In the genomic region with DNA sequence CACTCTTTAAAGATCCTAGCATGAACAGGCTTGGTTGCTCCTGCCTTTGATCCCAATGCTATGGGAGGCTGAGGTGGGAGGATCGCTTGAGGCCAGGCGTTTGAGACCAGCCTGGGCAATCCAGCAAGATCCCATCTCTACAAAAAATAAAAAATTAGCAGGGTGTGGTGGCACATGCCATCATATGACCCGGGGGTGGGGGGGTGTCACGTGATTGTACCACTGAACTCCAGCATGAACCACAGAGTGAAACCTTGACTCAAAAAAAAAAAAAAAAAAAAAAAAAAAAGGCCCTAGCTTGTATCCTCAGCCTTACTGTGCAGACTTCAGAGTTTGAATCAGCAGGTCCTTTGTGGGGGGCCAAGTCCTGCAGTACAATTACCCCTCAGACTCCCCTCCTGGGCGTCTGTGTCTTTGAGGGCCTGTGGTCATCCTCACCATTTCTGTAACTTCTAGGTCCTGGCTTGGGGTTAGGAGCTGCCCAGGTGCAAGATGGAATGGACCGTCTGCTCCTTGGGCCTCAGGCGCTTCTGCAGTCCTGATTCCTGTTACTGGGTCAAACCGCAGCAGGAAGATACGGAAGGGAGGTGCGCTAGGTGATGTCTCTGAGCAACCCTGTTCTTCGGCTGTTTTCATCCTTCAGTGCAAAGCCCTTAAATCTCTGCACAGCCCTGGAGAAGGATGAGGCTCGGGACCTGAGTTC, we compare ENCODE assay signal across 20 cellular contexts.
A peak's percentile ranks its signal among the peaks of the same experiment; 100 is the strongest.
DNase-seq lines count a peak whose midpoint lies in the region; ATAC-seq and TF ChIP-seq lines count a peak whose summit lies in the region.
"Had no signal": no experiment of that assay in that cellular context is flagged by ENCODE, and none has a peak within 500 bp of the region (broad histone marks: within the 10 kb centered on the region; RNA-seq: fewer than 3 reads in every experiment).

No MANE protein-coding gene starts in this region.

- H3K4me3 Mint-ChIP-seq in brain, result no peak overlapping the region
- H3K4me3 Mint-ChIP-seq in CD14-positive monocyte, result no peak overlapping the region
- no peak overlapping the region for H3K4me3 Mint-ChIP-seq in H9
- H3K4me3 Mint-ChIP-seq in T-cell, result no peak overlapping the region
- H3K4me3 Mint-ChIP-seq: B cell; CD4-positive, alpha-beta T cell; GM23338 had no signal

- H3K4me1 Mint-ChIP-seq in brain (peaks cover 96% of the 10 kb centered on the region), CD14-positive monocyte (peaks cover 20% of the 10 kb centered on the region), H9 (peaks cover 44 to 60% of the 10 kb centered on the region in 2 experiments), T-cell (no peaks in the 10 kb centered on the region)
- H3K4me1 Mint-ChIP-seq: B cell had no signal

- H3K14ac ChIP-seq in H9 (ENCODE audit: insufficient read depth, low read length), result no peak overlapping the region; the same call in 1 of the 2 replicates

- no peaks in the 10 kb centered on the region for H3K36me3 ChIP-seq in osteoblast (ENCODE audit: insufficient read depth, low read length)
- H3K36me3 ChIP-seq: Peyer's patch had no signal

- H3K18ac ChIP-seq in H9 (ENCODE audit: insufficient read length, low read depth, low read length), result no peak overlapping the region

- H3K27ac ChIP-seq in osteoblast (ENCODE audit: low read depth, low read length), result no peak overlapping the region
- H3K27ac ChIP-seq in H9 (ENCODE audit: insufficient read length, low read depth, low read length), result no peak overlapping the region
- H3K27ac ChIP-seq: Peyer's patch, SK-N-MC had no signal

- no peaks in the 10 kb centered on the region for H3K79me1 ChIP-seq in H9 (ENCODE audit: insufficient read depth, low read depth, low read length, poor library complexity, severe bottlenecking)

- H2BK12ac ChIP-seq in H9 (ENCODE audit: insufficient read length, low read depth, low read length), result no peak overlapping the region

- H4K20me1 ChIP-seq in osteoblast (ENCODE audit: insufficient read depth, low read length), result peaks cover 7% of the 10 kb centered on the region
- no peaks in the 10 kb centered on the region for H4K20me1 ChIP-seq in H9 (ENCODE audit: control insufficient read depth, insufficient read depth, insufficient read length)

- H3K79me2 ChIP-seq in osteoblast (ENCODE audit: insufficient read depth, low read length) (no peaks in the 10 kb centered on the region), H9 (ENCODE audit: insufficient read depth, low read length) (peaks cover 2% of the 10 kb centered on the region; the same call in 1 of the 2 replicates)

- no peaks in the 10 kb centered on the region for H3K27me3 Mint-ChIP-seq in brain
- H3K27me3 Mint-ChIP-seq in CD14-positive monocyte (ENCODE audit: low read depth in 3 of 3), result peaks cover 5 to 7% (median 6%) of the 10 kb centered on the region in 3 donors
- H3K27me3 Mint-ChIP-seq in H9 (ENCODE audit: low read depth), result no peaks in the 10 kb centered on the region
- peaks cover 0 to 8% of the 10 kb centered on the region in 2 donors for H3K27me3 Mint-ChIP-seq in T-cell
- H3K27me3 Mint-ChIP-seq: B cell had no signal

- H2AFZ ChIP-seq in osteoblast (ENCODE audit: low read length), result no peak overlapping the region
- no peak overlapping the region for H2AFZ ChIP-seq in H9 (ENCODE audit: low read length)
- H2AFZ ChIP-seq: GM23338 had no signal

- H3K4me2 ChIP-seq in osteoblast (ENCODE audit: insufficient read depth, low read length) (no peak overlapping the region), H9 (ENCODE audit: insufficient read depth, insufficient read length, low read length) (no peak overlapping the region)
- H3K4me2 ChIP-seq: GM23338 had no signal

- H3K27ac Mint-ChIP-seq in brain (peak overlapping the region in 3 of 5 experiments; percentile 71 to 87 (median 83)), CD14-positive monocyte (peak overlapping the region in 1 of 7 donors; percentile 31), H9 (no peak overlapping the region), T-cell (no peak overlapping the region)
- H3K27ac Mint-ChIP-seq: B cell; CD4-positive, alpha-beta T cell had no signal

- no peak overlapping the region for H2BK15ac ChIP-seq in H9 (ENCODE audit: low read depth, low read length)

- H4K8ac ChIP-seq in H9 (replicated peaks; ENCODE audit: insufficient read length, low read depth, low read length), result no peak overlapping the region

- H3K9me3 ChIP-seq in osteoblast (ENCODE audit: low read depth, low read length), result no peaks in the 10 kb centered on the region
- no peaks in the 10 kb centered on the region for H3K9me3 ChIP-seq in H9 (ENCODE audit: control insufficient read depth, low read depth, low read length)
- H3K9me3 ChIP-seq: Peyer's patch had no signal

- no peak overlapping the region for H3K23ac ChIP-seq in H9 (ENCODE audit: insufficient read length, low read depth, low read length)

- no peak overlapping the region for H2BK20ac ChIP-seq in H9 (ENCODE audit: low read depth, low read length, poor library complexity, severe bottlenecking)

- no peak overlapping the region for H2BK5ac ChIP-seq in H9 (ENCODE audit: insufficient read length, low read length)

- intact Hi-C loops in CD14-positive monocyte (cut with micrococcal nuclease), result no loop called here

- no CpG with 5 or more reads among the region's 12 CpGs for WGBS in H9 (ENCODE audit: extremely low coverage, insufficient read length, low lambda C conversion rate)

- in situ Hi-C loops in G401 (cut with HindIII; ENCODE audit: low sequenced_read_pairs), result no loop called here

- CTCF ChIA-PET in T-cell (lab: Charles Lee), result no interaction called here

- H4K91ac ChIP-seq in H9 (ENCODE audit: insufficient read length, low read depth, low read length), result no peak overlapping the region

- no peak overlapping the region for H3K4ac ChIP-seq in H9 (ENCODE audit: low read depth, low read length)

- ATAC-seq in T-cell (replicated peaks in 1 of 4), result no peak
- ATAC-seq: GM23338 had no signal

- DNase-seq in G401 (ENCODE audit: low spot score) (peak; percentile 47), MV-4-11 (lab: John Stamatoyannopoulos, UW) (peak; percentile 36), osteoblast (ENCODE audit: insufficient read length, low spot score, missing footprints) (peak; percentile 55), CD14-positive monocyte (ENCODE audit: low spot score) (no peak), H9 (no peak), T-cell (no peak)
- DNase-seq: CD4-positive, alpha-beta T cell; HCEC 1CT; NCI-H1092; NCI-H1417 treated with DMSO at 0.1 percent for 48 hours; NCI-H1694 treated with DMSO at 0.1 percent for 48 hours; NCI-H2081; NCI-H2227 treated with DMSO at 0.1 percent for 48 hours; NCI-H526 treated with DMSO at 0.1 percent for 48 hours; Peyer's patch; SIG-M5 had no signal

- H2BK120ac ChIP-seq in H9 (ENCODE audit: low read depth, low read length, poor library complexity, severe bottlenecking), result no peak overlapping the region

- no peak overlapping the region for H3K4me3 ChIP-seq in osteoblast (ENCODE audit: insufficient read depth, low read length)
- H3K4me3 ChIP-seq: GM23338, Peyer's patch, SK-N-MC had no signal

- H3K23me2 ChIP-seq in H9 (ENCODE audit: insufficient read length, low read depth, low read length, poor library complexity, severe bottlenecking), result no peaks in the 10 kb centered on the region

- H3K56ac ChIP-seq in H9 (ENCODE audit: insufficient read length, low read depth, low read length), result no peak overlapping the region

- H3K4me1 ChIP-seq in osteoblast (ENCODE audit: insufficient read depth, low read length) (peaks cover 8% of the 10 kb centered on the region), H9 (ENCODE audit: insufficient read depth, low read length) (peaks cover 18% of the 10 kb centered on the region)
- H3K4me1 ChIP-seq: Peyer's patch had no signal

- TF ChIP-seq CTCF in brain (conservative IDR thresholded peaks at IDR 0.05) (no peak), osteoblast (IDR thresholded peaks at IDR 0.05; ENCODE audit: extremely low read depth, low read depth, low read length) (no peak), CD14-positive monocyte (IDR thresholded peaks at IDR 0.05) (no peak), H9 (conservative IDR thresholded peaks at IDR 0.05) (no peak)

- H3K9me3 Mint-ChIP-seq in brain (peaks cover 0 to 11% (median 0%) of the 10 kb centered on the region in 5 experiments), CD14-positive monocyte (no peaks in the 10 kb centered on the region), H9 (no peaks in the 10 kb centered on the region), T-cell (no peaks in the 10 kb centered on the region)
- H3K9me3 Mint-ChIP-seq: CD4-positive, alpha-beta T cell; GM23338 had no signal

- H3K27me3 ChIP-seq in osteoblast (ENCODE audit: insufficient read depth, low read length) (peaks cover 36% of the 10 kb centered on the region), H9 (ENCODE audit: insufficient read depth, low read length) (no peaks in the 10 kb centered on the region)
- H3K27me3 ChIP-seq: Peyer's patch had no signal

- no peak overlapping the region for H2AK5ac ChIP-seq in H9 (ENCODE audit: insufficient read length, low read length)

- POLR2A ChIA-PET in T-cell (lab: Charles Lee), result no interaction called here

- no peak overlapping the region for H3K9ac ChIP-seq in H9 (ENCODE audit: extremely low read depth, insufficient read length, low read length)

- H4K5ac ChIP-seq in H9 (ENCODE audit: insufficient read length, low read depth, low read length), result no peak overlapping the region

- no peak overlapping the region for H3T11ph ChIP-seq in H9 (ENCODE audit: low read length)

- H3K36me3 Mint-ChIP-seq in brain, result no peaks in the 10 kb centered on the region
- no peaks in the 10 kb centered on the region for H3K36me3 Mint-ChIP-seq in CD14-positive monocyte
- H3K36me3 Mint-ChIP-seq in H9 (ENCODE audit: insufficient read depth in 1 of 3, low read depth in 3 of 3), result no peaks in the 10 kb centered on the region; a peak in 1 of 7 replicates
- H3K36me3 Mint-ChIP-seq in T-cell, result no peaks in the 10 kb centered on the region

Comparison
In these comparisons a context has a peak if more than half of its experiments do, and no peak if none do; other contexts are left out.
1. DNase-seq: peak in G401 (single experiment), MV-4-11 (single experiment) and osteoblast (single experiment); none in CD14-positive monocyte (single experiment), H9 (single experiment) and T-cell (0 of 34).
2. H3K27ac Mint-ChIP-seq: peak in brain (3 of 5); none in H9 (0 of 3) and T-cell (0 of 2).